In genomic region chr20:64246616-64247311, GRCh38 we compare ENCODE assay signal across 14 cellular contexts.
"Had no signal": no experiment of that assay in that cellular context is flagged by ENCODE, and none has a peak within 500 bp of the region (broad histone marks: within the 10 kb centered on the region; RNA-seq: fewer than 3 reads in every experiment).

No MANE protein-coding gene starts in this region.

- H3K27me3 ChIP-seq: colonic mucosa, right atrium auricular region, upper lobe of left lung had no signal

- H3K9me3 ChIP-seq: colonic mucosa, heart right ventricle, right atrium auricular region, upper lobe of left lung had no signal

- H3K4me1 ChIP-seq: colonic mucosa, heart right ventricle, neural progenitor cell, right atrium auricular region, upper lobe of left lung had no signal

- H3K36me3 ChIP-seq: cardiac muscle cell, colonic mucosa, heart right ventricle, neural progenitor cell, right atrium auricular region, upper lobe of left lung had no signal

- H3K9ac ChIP-seq: neural progenitor cell had no signal

- H3K27ac ChIP-seq: cardiac muscle cell, colonic mucosa, heart right ventricle, neural progenitor cell, right atrium auricular region, upper lobe of left lung had no signal

- H2AFZ ChIP-seq: neural progenitor cell had no signal

- H3K4me2 ChIP-seq: neural progenitor cell had no signal

- FAIRE-seq: astrocyte had no signal

- ATAC-seq: T-cell had no signal

- H3K4me3 ChIP-seq: cardiac muscle cell, colonic mucosa, heart right ventricle, neural progenitor cell, right atrium auricular region, upper lobe of left lung had no signal

- DNase-seq: activated CD4-positive, alpha-beta T cell treated with anti-CD3 and anti-CD28 coated beads for 4 hours; activated naive CD8-positive, alpha-beta T cell treated with anti-CD3 and anti-CD28 coated beads, Interleukin-2, amount 10 ng/mL, durations not matched to agents 7 days and 5 days; colonic mucosa; effector CD4-positive, alpha-beta T cell; foreskin melanocyte; heart right ventricle; stimulated activated CD4-positive, alpha-beta T cell treated with anti-CD3 and anti-CD28 coated beads, Interleukin-1b, Interleukin-23, amount 100 ng/mL, for 48 hours; stimulated activated naive CD4-positive, alpha-beta T cell; upper lobe of left lung had no signal
